9 cellular contexts compared by ENCODE assay signal in the genomic region with DNA sequence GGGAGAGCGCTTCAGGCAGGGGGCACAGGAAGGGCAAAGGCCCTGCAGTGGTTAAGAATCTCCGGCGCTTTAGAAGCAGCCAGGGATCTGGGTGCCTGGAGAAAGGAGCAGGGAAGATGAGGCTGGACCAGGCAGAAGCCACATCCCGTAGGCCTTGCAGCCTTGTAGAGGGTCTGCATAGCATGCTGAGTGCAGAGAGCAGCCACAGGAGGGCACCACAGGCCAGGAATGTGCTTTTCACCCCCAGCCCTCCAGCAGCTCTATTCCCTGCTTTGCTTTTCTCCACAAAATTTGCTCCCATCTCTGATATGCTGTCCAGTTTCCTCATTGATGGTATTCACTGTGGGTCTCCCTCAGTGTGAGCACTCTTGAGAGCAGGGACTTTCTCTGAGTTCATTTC. TPM values are rescaled to one million over a fixed set of nuclear protein-coding genes. Genes with fewer than 3 reads are reported as not detected.
DNase-seq lines count a peak whose midpoint lies in the region; ATAC-seq, FAIRE-seq and TF ChIP-seq lines count a peak whose summit lies in the region.
"Had no signal": no experiment of that assay in that cellular context is flagged by ENCODE, and none has a peak within 500 bp of the region (broad histone marks: within the 10 kb centered on the region; RNA-seq: fewer than 3 reads in every experiment).

No MANE protein-coding gene starts in this region.

- no peaks in the 10 kb centered on the region for H3K9me3 ChIP-seq in pancreas

- peaks cover 0 to under 1% (median under 1%) of the 10 kb centered on the region in 3 donors for H3K4me1 ChIP-seq in pancreas

- H3K27ac Mint-ChIP-seq in activated CD8-positive, alpha-beta T cell treated with anti-CD3 and anti-CD28 coated beads for 36 hours = no peak overlapping the region

- POLR2A ChIA-PET in activated CD8-positive, alpha-beta T cell treated with anti-CD3 and anti-CD28 coated beads for 36 hours (lab: Charles Lee) = interaction anchor here (1.2 to 1.9 kb wide), 2 partner anchors 12 to 67 kb away, joined by 3 to 6 read pairs; no protein-coding TSS in a partner anchor

- no peak for FAIRE-seq in pancreas (lab: Jason Lieb, UNC)

- H3K4me3 Mint-ChIP-seq in activated CD8-positive, alpha-beta T cell treated with anti-CD3 and anti-CD28 coated beads for 36 hours = no peak overlapping the region
- H3K4me3 Mint-ChIP-seq: stimulated activated naive B cell treated with anti-CD40 and anti-IgM and Interleukin-4, amounts not matched to agents 10 μg/mL and 1 μg/mL and 100 μg/mL, for 72 hours had no signal

- intact Hi-C loops in activated CD8-positive, alpha-beta T cell treated with anti-CD3 and anti-CD28 coated beads for 36 hours (cut with micrococcal nuclease) = no loop called here
- intact Hi-C loops in pancreas (cut with DNase I) = no loop called here

- no peaks in the 10 kb centered on the region for H3K27me3 Mint-ChIP-seq in activated CD8-positive, alpha-beta T cell treated with anti-CD3 and anti-CD28 coated beads for 36 hours
- H3K27me3 Mint-ChIP-seq: stimulated activated naive B cell treated with anti-CD40 and anti-IgM and Interleukin-4, amounts not matched to agents 10 μg/mL and 1 μg/mL and 100 μg/mL, for 72 hours had no signal

- H3K36me3 Mint-ChIP-seq in activated CD8-positive, alpha-beta T cell treated with anti-CD3 and anti-CD28 coated beads for 36 hours (ENCODE audit: low read depth) = peaks cover 31% of the 10 kb centered on the region

- ATAC-seq in activated CD8-positive, alpha-beta T cell treated with anti-CD3 and anti-CD28 coated beads for 36 hours = peak; percentile 66
- ATAC-seq in pancreas = peak in 3 of 4 donors; percentile 59 to 86 (median 73)
- no peak for ATAC-seq in HG02870 (IDR thresholded peaks at IDR 0.05; ENCODE audit: unreplicated experiment)
- ATAC-seq in GM18907 (IDR thresholded peaks at IDR 0.05; ENCODE audit: unreplicated experiment) = no peak

- WGBS in pancreas, 2 donors = 81 to 85% methylated on average over 4 of the region's 4 CpGs

- DNase-seq in CD1c-positive myeloid dendritic cell (ENCODE audit: extremely low spot score) (peak; percentile 34), HT-29 (ENCODE audit: low spot score) (peak; percentile 64), foreskin fibroblast (peak; percentile 60 to 86), pancreas (no peak), GDM1 (lab: John Stamatoyannopoulos, UW) (no peak)
- peak; percentile 44 for DNase-seq in activated CD8-positive, alpha-beta T cell treated with anti-CD3 and anti-CD28 coated beads for 36 hours
- DNase-seq: stimulated activated naive B cell treated with anti-CD40 and anti-IgM and Interleukin-4, amounts not matched to agents 10 μg/mL and 1 μg/mL and 100 μg/mL, for 72 hours had no signal

- peak; percentile 41 for TF ChIP-seq CTCF in activated CD8-positive, alpha-beta T cell treated with anti-CD3 and anti-CD28 coated beads for 36 hours (IDR thresholded peaks at IDR 0.05)
- peak; percentile 75 for TF ChIP-seq CTCF in foreskin fibroblast (IDR thresholded peaks at IDR 0.05; ENCODE audit: low read depth, low read length)
- no peak for TF ChIP-seq CTCF in pancreas (IDR thresholded peaks at IDR 0.05)

- no peak overlapping the region for H3K4me3 ChIP-seq in foreskin fibroblast (ENCODE audit: low read depth in 1 of 2, low read length in 2 of 2)
- no peak overlapping the region for H3K4me3 ChIP-seq in pancreas

- no peaks in the 10 kb centered on the region for H3K36me3 ChIP-seq in pancreas

- peaks cover 7% of the 10 kb centered on the region for H3K4me1 Mint-ChIP-seq in activated CD8-positive, alpha-beta T cell treated with anti-CD3 and anti-CD28 coated beads for 36 hours (ENCODE audit: low read depth)

- CTCF ChIA-PET in activated CD8-positive, alpha-beta T cell treated with anti-CD3 and anti-CD28 coated beads for 36 hours (lab: Charles Lee) = interaction anchor here (0.7 to 2.2 kb wide), 9 partner anchors 33 to 119 kb away, joined by 3 to 7 read pairs (median 3); a partner anchor contains a TSS

- H3K27me3 ChIP-seq in pancreas = no peaks in the 10 kb centered on the region

- H3K9me3 Mint-ChIP-seq in activated CD8-positive, alpha-beta T cell treated with anti-CD3 and anti-CD28 coated beads for 36 hours = no peaks in the 10 kb centered on the region
- H3K9me3 Mint-ChIP-seq: stimulated activated naive B cell treated with anti-CD40 and anti-IgM and Interleukin-4, amounts not matched to agents 10 μg/mL and 1 μg/mL and 100 μg/mL, for 72 hours had no signal

- H3K27ac ChIP-seq in pancreas = no peak overlapping the region

RNA-seq across cellular contexts. Expression of a gene that starts 5.7 kb away (rescaled TPM):
- total RNA-seq in HT-29 (2014; rRNA removed; shearing (Covaris generic)) = 44.1 and 49.0 TPM in 2 replicates
- 10 to 100 TPM; 19.8 to 22.6 TPM for total RNA-seq in activated CD8-positive, alpha-beta T cell treated with anti-CD3 and anti-CD28 coated beads for 36 hours
- under 1 TPM; 0.12 to 0.47 (median 0.26) TPM for total RNA-seq in pancreas
- under 1 TPM; 0.42 to 0.49 TPM for polyA plus RNA-seq in pancreas

RNA-seq across cellular contexts. Expression of a gene that starts 6.3 kb away (rescaled TPM):
- 4.3 and 7.2 TPM in 2 replicates for total RNA-seq in HT-29 (2014; rRNA removed; shearing (Covaris generic))
- 1 to 10 TPM; 3.4 to 3.7 TPM for total RNA-seq in activated CD8-positive, alpha-beta T cell treated with anti-CD3 and anti-CD28 coated beads for 36 hours
- 1 to 10 TPM in 5 of 6 donors, under 1 TPM in 1; 0.88 to 2.7 (median 1.8) TPM for total RNA-seq in pancreas
- polyA plus RNA-seq in pancreas = 1 to 10 TPM; 3.0 to 3.2 TPM

RNA-seq across cellular contexts. Expression of a gene that starts 27.8 kb away (rescaled TPM):
- 0.13 and 0.31 TPM in 2 replicates for total RNA-seq in HT-29 (2014; rRNA removed; shearing (Covaris generic))
- total RNA-seq in activated CD8-positive, alpha-beta T cell treated with anti-CD3 and anti-CD28 coated beads for 36 hours = 1 to 10 TPM in 1 of 2 experiments, under 1 TPM in 1; 0.74 to 1.2 TPM
- 1 to 10 TPM; 1.2 to 5.7 (median 2.5) TPM for total RNA-seq in pancreas
- 1 to 10 TPM; 3.0 to 9.1 TPM for polyA plus RNA-seq in pancreas

RNA-seq across cellular contexts. Expression of a gene that starts 46.4 kb away (rescaled TPM):
- 90.6 and 124 TPM in 2 replicates for total RNA-seq in HT-29 (2014; rRNA removed; shearing (Covaris generic))
- 10 to 100 TPM; 36.5 to 37.5 TPM for total RNA-seq in activated CD8-positive, alpha-beta T cell treated with anti-CD3 and anti-CD28 coated beads for 36 hours
- total RNA-seq in pancreas = 10 to 100 TPM in 1 of 6 donors, 1 to 10 TPM in 5; 2.6 to 10.9 (median 4.9) TPM
- 10 to 100 TPM; 15.4 to 22.8 TPM for polyA plus RNA-seq in pancreas

RNA-seq across cellular contexts. Expression of a gene that starts 50.5 kb away (rescaled TPM):
- not detected in 2 replicates for total RNA-seq in HT-29 (2014; rRNA removed; shearing (Covaris generic))
- not detected for total RNA-seq in activated CD8-positive, alpha-beta T cell treated with anti-CD3 and anti-CD28 coated beads for 36 hours
- total RNA-seq in pancreas = not detected
- not detected for polyA plus RNA-seq in pancreas

Comparison
In these comparisons a context has a peak if more than half of its experiments do, and no peak if none do; other contexts are left out.
1. DNase-seq: peak in CD1c-positive myeloid dendritic cell (single experiment), HT-29 (single experiment), activated CD8-positive, alpha-beta T cell treated with anti-CD3 and anti-CD28 coated beads for 36 hours (single experiment) and foreskin fibroblast (2 of 2); none in pancreas (0 of 6) and GDM1 (single experiment).
2. ATAC-seq: peak in activated CD8-positive, alpha-beta T cell treated with anti-CD3 and anti-CD28 coated beads for 36 hours (single experiment) and pancreas (3 of 4); none in HG02870 (single experiment) and GM18907 (single experiment).
3. CTCF ChIP-seq: peak in activated CD8-positive, alpha-beta T cell treated with anti-CD3 and anti-CD28 coated beads for 36 hours (single experiment) and foreskin fibroblast (single experiment); none in pancreas (0 of 4).
4. RNA of a gene that starts 5.7 kb away (total RNA-seq): 44.1 to 49.0 TPM in HT-29 and 19.8 to 22.6 TPM in activated CD8-positive, alpha-beta T cell treated with anti-CD3 and anti-CD28 coated beads for 36 hours; 0.12 to 0.47 TPM in pancreas; every median in the first group is over 10 times any median in the second.